18 cellular contexts compared by ENCODE assay signal in the genomic region with DNA sequence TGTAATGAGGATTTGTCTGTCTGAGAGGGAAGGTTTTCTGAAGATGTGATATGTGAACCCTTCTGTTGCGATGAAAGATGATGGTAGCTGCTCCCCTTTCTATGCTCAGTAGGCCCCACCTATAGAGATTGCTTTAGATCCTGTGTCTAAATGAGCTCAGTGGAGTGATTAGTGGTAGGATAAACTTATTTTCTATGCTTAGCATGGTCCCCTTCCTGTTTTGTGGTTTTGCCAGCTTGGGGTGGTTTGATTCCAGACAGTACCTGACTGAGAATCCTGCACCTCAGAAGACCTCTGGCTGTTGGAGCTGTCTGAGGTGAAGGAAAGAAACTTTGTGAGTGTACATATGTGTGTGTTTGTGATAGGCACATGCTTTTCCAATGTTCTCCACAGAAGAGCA. TPM values are rescaled to one million over a fixed set of nuclear protein-coding genes. Genes with fewer than 3 reads are reported as not detected.
DNase-seq lines count a peak whose midpoint lies in the region; ATAC-seq, FAIRE-seq and TF ChIP-seq lines count a peak whose summit lies in the region.
"Had no signal": no experiment of that assay in that cellular context is flagged by ENCODE, and none has a peak within 500 bp of the region (broad histone marks: within the 10 kb centered on the region; RNA-seq: fewer than 3 reads in every experiment).

No MANE protein-coding gene starts in this region.

- H3K27ac Mint-ChIP-seq in GM23338, result no peak overlapping the region

- no TSS peak for BruUV-seq in GM12878 (replicated peaks; lab: Mats Ljungman, UMichigan)

- no peak overlapping the region for H3K9ac ChIP-seq in OCI-LY1 (ENCODE audit: low read length)
- H3K9ac ChIP-seq in GM12878 (ENCODE audit: control insufficient read depth, insufficient read depth, low read length), result no peak overlapping the region

- TF ChIP-seq EP300 in GM12878 (IDR thresholded peaks at IDR 0.05; ENCODE audit: borderline replicate concordance in 1 of 2, control insufficient read depth in 1 of 2, low read depth in 2 of 2, low read length in 2 of 2), result no peak

- H3K4me3 Mint-ChIP-seq in activated T-cell treated with anti-CD3 and anti-CD28 coated beads, Interleukin-2, amount 50 U/mL, for 4 hours, result peak overlapping the region; percentile 60
- no peak overlapping the region for H3K4me3 Mint-ChIP-seq in GM23338

- no peaks in the 10 kb centered on the region for H3K27me3 Mint-ChIP-seq in activated T-cell treated with anti-CD3 and anti-CD28 coated beads, Interleukin-2, amount 50 U/mL, for 4 hours (ENCODE audit: low read depth)
- H3K27me3 Mint-ChIP-seq in GM23338 (ENCODE audit: insufficient read depth, low read depth, poor library complexity), result no peaks in the 10 kb centered on the region

- peaks cover 25% of the 10 kb centered on the region for H3K36me3 Mint-ChIP-seq in activated T-cell treated with anti-CD3 and anti-CD28 coated beads, Interleukin-2, amount 50 U/mL, for 4 hours (ENCODE audit: insufficient read depth)
- H3K36me3 Mint-ChIP-seq in GM23338 (ENCODE audit: low read depth), result peaks cover 12% of the 10 kb centered on the region

- H3F3A ChIP-seq in OCI-LY1 (ENCODE audit: insufficient read depth, low read length) (no peaks in the 10 kb centered on the region), GM23338 (replicated peaks; ENCODE audit: low read depth) (no peaks in the 10 kb centered on the region)

- SMC1A ChIA-PET in GM12878 (lab: Charles Lee; ENCODE audit: uncharacterized antibody, unreplicated experiment), result interaction anchor here (0.8 to 9.0 kb wide), 3 partner anchors 11 to 88 kb away, joined by 3 to 112 read pairs (median 30); partner anchors contain the start of gene MSN

- H3K36me3 ChIP-seq in OCI-LY1 (ENCODE audit: insufficient read depth, low read length) (0 out of 2 replicates have a peak, but pooled peaks cover 4% of the 10 kb centered on the region), GM12878 (ENCODE audit: control insufficient read depth in 2 of 2, insufficient read depth in 2 of 2, low read length in 1 of 2) (no peaks in the 10 kb centered on the region; a peak in 1 of 4 replicates), spleen (peaks cover 0 to 14% (median 0%) of the 10 kb centered on the region in 6 donors), GM23338 (ENCODE audit: insufficient read depth) (no peaks in the 10 kb centered on the region)

- H3K4me1 Mint-ChIP-seq in activated T-cell treated with anti-CD3 and anti-CD28 coated beads, Interleukin-2, amount 50 U/mL, for 4 hours (ENCODE audit: low read depth), result peaks cover 82% of the 10 kb centered on the region
- H3K4me1 Mint-ChIP-seq in GM23338, result peaks cover 15% of the 10 kb centered on the region

- no peak overlapping the region for H3K4me3 ChIP-seq in OCI-LY1 (ENCODE audit: low read depth, low read length, poor library complexity, severe bottlenecking)
- no peak overlapping the region for H3K4me3 ChIP-seq in GM12878
- no peak overlapping the region for H3K4me3 ChIP-seq in spleen
- H3K4me3 ChIP-seq in GM23338, result no peak overlapping the region

- H2AFZ ChIP-seq in OCI-LY1 (ENCODE audit: low read length), result no peak overlapping the region
- H2AFZ ChIP-seq in GM12878 (ENCODE audit: control insufficient read depth, low read depth, low read length), result no peak overlapping the region
- no peak overlapping the region for H2AFZ ChIP-seq in GM23338

- CTCF ChIA-PET in GM12878 (lab: Yijun Ruan, JAX), result interaction anchor here (1.6 to 1.7 kb wide), 2 partner anchors 13 to 16 kb away, joined by 4 to 5 read pairs; no protein-coding TSS in a partner anchor

- DNase-seq in activated T-cell treated with anti-CD3 and anti-CD28 coated beads, Interleukin-2, amount 50 U/mL, for 4 hours, result no peak
- no peak for DNase-seq in activated T-cell treated with anti-CD3 and anti-CD28 coated beads, Interleukin-2, amount 50 U/mL, for 1 hour
- DNase-seq in GM12878 (ENCODE audit: low read depth, low spot score) (no peak), spleen (no peak), hepatic stellate cell (ENCODE audit: low spot score) (no peak), GM23338 (ENCODE audit: low spot score) (no peak), Ammon's horn (ENCODE audit: low spot score) (no peak)
- DNase-seq: activated CD4-positive, alpha-beta T cell treated with anti-CD3 and anti-CD28 coated beads for 1 hour; DMS 273 treated with DMSO at 0.1 percent for 48 hours; foreskin melanocyte; NCI-H2029 treated with DMSO at 0.1 percent for 48 hours; NCI-H524; occipital lobe; OCI-M1; right cardiac atrium; T-helper 9 cell had no signal

- RAD21 ChIA-PET in GM12878 (lab: Charles Lee; ENCODE audit: unreplicated experiment), result interaction anchor here (2.0 to 9.6 kb wide), 3 partner anchors 11 to 14 kb away, joined by 9 to 109 read pairs (median 21); partner anchors contain the start of gene MSN

- in situ Hi-C loops in GM12878 (cut with MboI), result no loop called here

- intact Hi-C loops in GM12878 (cut with micrococcal nuclease; ENCODE audit: unreplicated experiment) (no loop called here), spleen (cut with DNase I; ENCODE audit: low total_unique reads) (no loop called here)

- H3K9me2 ChIP-seq in OCI-LY1 (ENCODE audit: low read depth, low read length), result no peaks in the 10 kb centered on the region
- no peaks in the 10 kb centered on the region for H3K9me2 ChIP-seq in GM23338 (ENCODE audit: insufficient read depth)

- 100% methylated on average over 1 of the region's 1 CpG for WGBS in GM12878 (ENCODE audit: insufficient coverage, insufficient replicate concordance, low lambda C conversion rate, missing lambda C conversion rate)
- WGBS in spleen, 5 donors, result 78 to 95% (median 90%) methylated on average over 1 of the region's 1 CpG

- peaks cover 57% of the 10 kb centered on the region for H3K4me1 ChIP-seq in OCI-LY1 (ENCODE audit: insufficient read depth, low read length, severe bottlenecking)
- H3K4me1 ChIP-seq in GM12878 (ENCODE audit: control insufficient read depth, insufficient read depth, low read length), result peaks cover 38% of the 10 kb centered on the region
- peaks cover 51 to 99% (median 93%) of the 10 kb centered on the region in 6 donors for H3K4me1 ChIP-seq in spleen
- H3K4me1 ChIP-seq in GM23338 (ENCODE audit: insufficient read depth), result no peaks in the 10 kb centered on the region

- no peak for ATAC-seq in activated T-cell treated with anti-CD3 and anti-CD28 coated beads, Interleukin-2, amount 50 U/mL, for 4 hours
- ATAC-seq in GM12878, result no peak
- no peak for ATAC-seq in GM23338
- ATAC-seq: right cardiac atrium had no signal

- H3K9me3 Mint-ChIP-seq in activated T-cell treated with anti-CD3 and anti-CD28 coated beads, Interleukin-2, amount 50 U/mL, for 4 hours, result no peaks in the 10 kb centered on the region
- no peaks in the 10 kb centered on the region; the same call in 2 of the 3 replicates for H3K9me3 Mint-ChIP-seq in GM23338

- no peak for TF ChIP-seq RAD21 in GM12878 (IDR thresholded peaks at IDR 0.05; ENCODE audit: insufficient read depth, low read depth, low read length)

- FAIRE-seq in GM12878 (lab: Jason Lieb, UNC), result no peak
- FAIRE-seq: colon had no signal

- H3K27me3 ChIP-seq in OCI-LY1 (ENCODE audit: insufficient read depth, low read length) (no peaks in the 10 kb centered on the region), GM12878 (replicated peaks in 1 of 2; ENCODE audit: control insufficient read depth in 2 of 2, insufficient read depth in 2 of 2, low read length in 1 of 2) (no peaks in the 10 kb centered on the region), spleen (replicated peaks in 1 of 7) (no peaks in the 10 kb centered on the region), GM23338 (ENCODE audit: insufficient read depth) (no peaks in the 10 kb centered on the region)

- TF ChIP-seq POLR2A in GM12878 (IDR thresholded peaks at IDR 0.05; ENCODE audit: low read depth, low read length), result no peak
- no peak for TF ChIP-seq POLR2A in spleen (IDR thresholded peaks at IDR 0.05)

- peak overlapping the region; percentile 36 for H3K27ac ChIP-seq in OCI-LY1 (ENCODE audit: low read depth, low read length, poor library complexity, severe bottlenecking)
- no peak overlapping the region for H3K27ac ChIP-seq in GM12878 (ENCODE audit: control insufficient read depth, insufficient read depth)
- H3K27ac ChIP-seq in spleen, result peak overlapping the region in 6 of 8 donors; percentile 17 to 88 (median 62)
- no peak overlapping the region for H3K27ac ChIP-seq in GM23338 (ENCODE audit: low read depth)

- H4K20me1 ChIP-seq in OCI-LY1 (ENCODE audit: insufficient read depth, low read length), result no peaks in the 10 kb centered on the region
- no peaks in the 10 kb centered on the region; the same call in 1 of the 2 replicates for H4K20me1 ChIP-seq in GM12878 (ENCODE audit: control insufficient read depth, insufficient read depth)
- H4K20me1 ChIP-seq in GM23338 (replicated peaks; ENCODE audit: insufficient read depth), result no peaks in the 10 kb centered on the region

- H3K79me2 ChIP-seq in OCI-LY1 (ENCODE audit: insufficient read depth, low read length) (peaks cover 71% of the 10 kb centered on the region), GM12878 (ENCODE audit: control insufficient read depth, insufficient read depth, low read length) (peaks cover 78% of the 10 kb centered on the region), GM23338 (replicated peaks; ENCODE audit: insufficient read depth) (peaks cover 89% of the 10 kb centered on the region)

- TF ChIP-seq CTCF in OCI-LY1 (IDR thresholded peaks at IDR 0.05; ENCODE audit: low read length) (no peak), GM12878 (IDR thresholded peaks at IDR 0.05 in 2 of 3, conservative IDR thresholded peaks at IDR 0.05 in 1 of 3; ENCODE audit: control insufficient read depth in 2 of 3, extremely low read depth in 1 of 3, insufficient read depth in 1 of 3, low read depth in 3 of 3, low read length in 3 of 3) (no peak), spleen (IDR thresholded peaks at IDR 0.05 in 8 of 11, conservative IDR thresholded peaks at IDR 0.05 in 3 of 11) (no peak), GM23338 (conservative IDR thresholded peaks at IDR 0.05; ENCODE audit: low read depth in 2 of 2) (no peak)

- no peak overlapping the region for H3K4me2 ChIP-seq in OCI-LY1 (ENCODE audit: low read length)
- H3K4me2 ChIP-seq in GM12878 (ENCODE audit: control insufficient read depth, insufficient read depth), result no peak overlapping the region
- H3K4me2 ChIP-seq in GM23338, result no peak overlapping the region

- H3K9me3 ChIP-seq in OCI-LY1 (ENCODE audit: low read length), result no peaks in the 10 kb centered on the region
- no peaks in the 10 kb centered on the region for H3K9me3 ChIP-seq in GM12878 (replicated peaks; ENCODE audit: control insufficient read depth, insufficient read depth, low read length)
- no peaks in the 10 kb centered on the region for H3K9me3 ChIP-seq in spleen

- POLR2A ChIA-PET in GM12878 (lab: Charles Lee), result no interaction called here

RNA-seq across cellular contexts. Expression of gene MSN, which starts 17.7 kb away (rescaled TPM):
- 100 to 1,000 TPM; 403 to 452 (median 429) TPM for total RNA-seq in activated T-cell treated with anti-CD3 and anti-CD28 coated beads, Interleukin-2, amount 50 U/mL, for 4 hours
- 67.4 and 69.4 TPM in 2 replicates for total RNA-seq in GM12878 (2013; cell fraction: nucleolus; rRNA removed)
- total RNA-seq in GM12878 (2014; rRNA removed), result 279 and 294 TPM in 2 replicates
- 206 and 211 TPM in 2 replicates for total RNA-seq in GM12878 (2014; rRNA removed; fragmentation: Illumina TruSeq; extraction: Trizol)
- total RNA-seq in GM12878 (2021), result 315 and 317 TPM in 2 replicates
- polyA plus RNA-seq in GM12878 (2011; ENCODE audit: low read depth), result 183 TPM
- 202 and 343 TPM in 2 replicates for polyA plus RNA-seq in GM12878 (2011; rRNA removed)
- 285 and 339 TPM in 2 replicates for polyA plus RNA-seq in GM12878 (2011; cell fraction: cytosol; rRNA removed)
- 202 and 358 TPM in 2 replicates for polyA plus RNA-seq in GM12878 (2011; cell fraction: nucleus; rRNA removed)
- polyA plus RNA-seq in GM12878 (2012), result 215 and 225 TPM in 2 replicates
- polyA plus RNA-seq in GM12878 (2014; fragmentation: Illumina TruSeq; extraction: Trizol), result 432 and 447 TPM in 2 replicates
- polyA plus RNA-seq in GM12878 (2014; fragmentation: Nextera tagmentation; extraction: Ambion mirVana), result 100 to 1,000 TPM in 1 of 2 experiments, 10 to 100 TPM in 1; 93.8 to 104 TPM
- 232 and 241 TPM in 2 replicates for polyA plus RNA-seq in GM12878 (2014; rRNA removed)
- 100 to 1,000 TPM; 267 to 272 TPM for polyA plus RNA-seq in GM12878 (2016; fragmentation: Nextera tagmentation; extraction: Ambion mirVana)
- polyA minus RNA-seq in GM12878 (2011; rRNA and poly(A)+ RNA removed), result 303 and 349 TPM in 2 replicates
- 122 and 136 TPM in 2 replicates for polyA minus RNA-seq in GM12878 (2011; cell fraction: cytosol; rRNA and poly(A)+ RNA removed)
- polyA minus RNA-seq in GM12878 (2011; cell fraction: nucleus; rRNA and poly(A)+ RNA removed), result 53.2 and 119 TPM in 2 replicates
- total RNA-seq in spleen, result 100 to 1,000 TPM; 298 to 396 (median 335) TPM
- 100 to 1,000 TPM; 101 to 197 (median 129) TPM for polyA plus RNA-seq in spleen
- 111 and 120 TPM in 2 replicates for total RNA-seq in GM23338 (2014; rRNA removed; shearing (Covaris generic))
- polyA plus RNA-seq in GM23338 (2016; fragmentation: Nextera tagmentation; extraction: Ambion mirVana), result 47.5 and 49.2 TPM in 2 replicates

Comparison
In these comparisons a context has a peak if more than half of its experiments do, and no peak if none do; other contexts are left out.
1. H3K27ac ChIP-seq: peak in OCI-LY1 (single experiment) and spleen (6 of 8); none in GM12878 (single experiment) and GM23338 (single experiment).